Comparison of ENCODE assay signal across 20 cellular contexts in the genomic region with DNA sequence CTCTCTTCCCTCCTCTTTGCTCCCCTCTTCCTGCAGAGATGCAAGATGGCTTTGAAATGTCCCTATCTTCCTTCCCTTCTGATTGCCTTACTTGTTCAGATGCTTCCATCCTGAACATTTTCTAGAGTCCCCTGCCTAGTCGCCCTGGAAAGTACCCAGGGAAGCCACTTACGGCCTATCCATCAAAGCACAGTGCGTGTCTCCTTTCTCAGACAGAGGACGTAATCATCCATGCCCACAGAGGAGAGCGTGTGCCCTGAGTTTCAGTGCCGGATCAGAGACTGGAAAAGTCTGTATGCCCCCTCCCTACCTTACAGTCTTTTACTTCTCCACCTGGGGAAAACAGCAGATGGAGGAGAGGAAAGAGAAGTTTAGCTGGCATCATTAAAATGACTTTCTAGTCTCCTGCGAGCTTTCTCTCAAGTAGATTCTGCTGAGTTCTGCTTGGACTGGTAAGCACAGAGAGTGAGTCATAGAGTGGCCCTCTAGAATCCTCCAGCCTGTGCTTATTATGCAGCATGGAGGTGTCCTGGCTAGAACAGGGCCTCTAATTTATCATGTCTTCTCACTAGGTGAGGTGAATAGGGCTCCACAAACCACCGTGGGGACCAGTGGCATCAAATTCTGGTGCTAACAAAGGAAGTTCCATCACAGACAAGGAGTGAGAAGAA.
DNase-seq lines count a peak whose midpoint lies in the region; ATAC-seq and TF ChIP-seq lines count a peak whose summit lies in the region.
"Had no signal": no experiment of that assay in that cellular context is flagged by ENCODE, and none has a peak within 500 bp of the region (broad histone marks: within the 10 kb centered on the region; RNA-seq: fewer than 3 reads in every experiment).

No MANE protein-coding gene starts in this region.

- no peak for TF ChIP-seq CTCF in left lung (IDR thresholded peaks at IDR 0.05)
- no peak for TF ChIP-seq CTCF in WERI-Rb-1 (IDR thresholded peaks at IDR 0.05; ENCODE audit: low read depth, low read length)

- H3K36me3 ChIP-seq in left lung (no peaks in the 10 kb centered on the region), WERI-Rb-1 (no peaks in the 10 kb centered on the region)
- H3K36me3 ChIP-seq: BE2C, esophagus squamous epithelium, neutrophil, thoracic aorta had no signal

- DNase-seq in AG20443 (ENCODE audit: low spot score): peak; percentile 47
- DNase-seq in NCI-H226: peak; percentile 29
- DNase-seq in caudate nucleus (lab: John Stamatoyannopoulos, UW): no peak
- no peak for DNase-seq in left lung
- DNase-seq in WERI-Rb-1: no peak
- no peak for DNase-seq in SIG-M5 (lab: John Stamatoyannopoulos, UW)
- DNase-seq: activated CD4-positive, alpha-beta T cell treated with anti-CD3 and anti-CD28 coated beads for 4 hours; activated naive CD8-positive, alpha-beta T cell treated with anti-CD3 and anti-CD28 coated beads, Interleukin-2, amount 50 U/mL, for 24 hours; BE2C; central memory CD4-positive, alpha-beta T cell; esophagus squamous epithelium; glutamatergic neuron; NCI-H1694 treated with DMSO at 0.1 percent for 48 hours; NCI-H446; retina; stimulated activated CD4-positive, alpha-beta T cell treated with anti-CD3 and anti-CD28 coated beads, Interleukin-15, amount 100 ng/mL, for 24 hours had no signal

- H3K4me1 ChIP-seq in left lung: peaks cover 3 to 33% of the 10 kb centered on the region in 2 donors

- peak; percentile 78 for ATAC-seq in left lung
- no peak for ATAC-seq in HG03460 (IDR thresholded peaks at IDR 0.05; ENCODE audit: unreplicated experiment)
- ATAC-seq: activated naive CD8-positive, alpha-beta T cell treated with anti-CD3 and anti-CD28 coated beads, Interleukin-2, amount 50 U/mL, for 24 hours; HCT116 had no signal

- no peaks in the 10 kb centered on the region for H3K27me3 ChIP-seq in left lung
- H3K27me3 ChIP-seq in WERI-Rb-1 (ENCODE audit: insufficient read depth, low read depth, severe bottlenecking): peaks cover 71% of the 10 kb centered on the region
- H3K27me3 ChIP-seq: BE2C, esophagus squamous epithelium, neutrophil had no signal

- intact Hi-C loops in left lung (cut with DNase I): no loop called here

- H3K4me3 ChIP-seq in left lung (no peak overlapping the region), WERI-Rb-1 (ENCODE audit: low read depth, low read length) (no peak overlapping the region)
- H3K4me3 ChIP-seq: esophagus squamous epithelium, thoracic aorta had no signal

- H3K27ac ChIP-seq in caudate nucleus (ENCODE audit: low read depth, low read length) (peak overlapping the region; percentile 0), left lung (no peak overlapping the region), WERI-Rb-1 (no peak overlapping the region)
- H3K27ac ChIP-seq: esophagus squamous epithelium, neutrophil had no signal

- H3K9me3 ChIP-seq in left lung (no peaks in the 10 kb centered on the region), WERI-Rb-1 (ENCODE audit: severe bottlenecking) (no peaks in the 10 kb centered on the region)
- H3K9me3 ChIP-seq: BE2C, esophagus squamous epithelium, neutrophil, thoracic aorta had no signal

Comparison
In these comparisons a context has a peak if more than half of its experiments do, and no peak if none do; other contexts are left out.
1. DNase-seq: peak in AG20443 (single experiment) and NCI-H226 (single experiment); none in caudate nucleus (0 of 61), left lung (0 of 2), WERI-Rb-1 (single experiment) and SIG-M5 (single experiment).